ENCODE assay signal across 8 cellular contexts in genomic region chr12:101925352-101925751, GRCh38. TPM values are rescaled to one million over a fixed set of nuclear protein-coding genes. Genes with fewer than 3 reads are reported as not detected.
A peak's percentile ranks its signal among the peaks of the same experiment; 100 is the strongest.
DNase-seq lines count a peak whose midpoint lies in the region; ATAC-seq and TF ChIP-seq lines count a peak whose summit lies in the region.

No MANE protein-coding gene starts in this region.

- no peaks in the 10 kb centered on the region for H3K27me3 ChIP-seq in kidney epithelial cell (ENCODE audit: control insufficient read depth, insufficient read depth, low read length)

- TF ChIP-seq CTCF in kidney epithelial cell (IDR thresholded peaks at IDR 0.05; ENCODE audit: insufficient read depth, low read length, poor library complexity, severe bottlenecking), result no peak

- peak; percentile 78 for DNase-seq in HT1080 (ENCODE audit: low read depth)
- DNase-seq in astrocyte of the hippocampus (ENCODE audit: low read depth, low spot score), result peak; percentile 92
- DNase-seq in kidney epithelial cell (ENCODE audit: low read depth), result peak; percentile 67
- peak; percentile 53 for DNase-seq in ureter (ENCODE audit: low spot score)
- DNase-seq in NCI-H146 treated with DMSO at 0.1 percent for 48 hours (lab: John Stamatoyannopoulos, UW; ENCODE audit: unreplicated experiment), result no peak

- no peak for ATAC-seq in activated CD4-positive, CD25-positive, alpha-beta regulatory T cell treated with anti-CD3 and anti-CD28 coated beads, Interleukin-2, amount 50 U/mL, for 24 hours
- no peak for ATAC-seq in GM18520 (IDR thresholded peaks at IDR 0.05; ENCODE audit: unreplicated experiment)
- no peak for ATAC-seq in GM18511 (IDR thresholded peaks at IDR 0.05; ENCODE audit: unreplicated experiment)

- H3K4me3 ChIP-seq in kidney epithelial cell (ENCODE audit: low read depth, low read length), result no peak overlapping the region

- no peaks in the 10 kb centered on the region for H3K36me3 ChIP-seq in kidney epithelial cell (ENCODE audit: control insufficient read depth, insufficient read depth, low read length)

RNA-seq across cellular contexts. Expression of gene DRAM1, which starts 48.0 kb away (rescaled TPM):
- total RNA-seq in HT1080 (2014; rRNA removed; shearing (Covaris generic)), result 11.0 and 20.8 TPM in 2 replicates
- polyA plus RNA-seq in HT1080 (2015; cell fraction: cytosol; rRNA removed), result 25.4 and 38.7 TPM in 2 replicates
- 11.2 and 14.2 TPM in 2 replicates for polyA plus RNA-seq in HT1080 (2015; cell fraction: nucleus; rRNA removed)
- total RNA-seq in kidney epithelial cell, result 35.5 and 44.1 TPM in 2 replicates
- 16.4 TPM for total RNA-seq in ureter
